10 cellular contexts compared by ENCODE assay signal in the genomic region with DNA sequence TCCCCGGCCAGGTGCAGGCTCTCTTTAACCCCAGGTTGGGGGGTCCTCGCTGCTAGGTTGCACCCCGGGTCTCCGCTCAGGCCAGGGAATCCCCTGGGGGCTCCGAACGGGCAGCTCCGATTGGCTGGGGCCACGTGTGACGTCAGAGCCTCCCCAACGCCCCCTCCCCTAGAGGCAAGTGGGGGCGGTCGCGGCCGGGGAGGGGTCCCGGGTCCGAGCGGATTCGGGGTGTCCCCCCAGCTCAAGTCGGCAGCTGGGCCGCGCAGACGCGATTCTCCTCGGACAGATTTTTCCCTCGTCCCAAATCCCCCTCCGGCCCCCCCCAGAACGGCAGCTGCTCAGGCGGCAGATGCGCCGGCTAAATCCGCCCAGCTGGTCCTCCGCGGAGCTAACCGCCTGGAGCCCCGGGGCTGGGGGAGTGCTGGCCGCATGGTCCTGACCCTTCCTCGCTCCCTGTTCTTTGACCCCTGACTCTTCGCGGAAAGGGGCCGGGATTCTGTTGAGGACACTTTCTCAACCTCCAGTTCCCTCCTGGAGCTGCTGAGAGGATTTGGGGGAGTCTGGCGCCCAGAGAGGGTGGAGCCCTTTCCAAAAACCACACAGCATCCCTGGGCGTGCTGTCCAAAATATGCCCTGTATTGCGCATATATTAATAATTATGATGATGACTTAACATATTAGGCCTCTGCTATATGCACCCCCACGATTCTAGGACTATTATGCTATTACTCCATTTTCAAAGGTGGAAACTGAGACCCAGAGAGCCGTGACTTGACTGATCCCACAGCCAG. TPM values are rescaled to one million over a fixed set of nuclear protein-coding genes. Genes with fewer than 3 reads are reported as not detected.
A peak's percentile ranks its signal among the peaks of the same experiment; 100 is the strongest.
DNase-seq lines count a peak whose midpoint lies in the region; ATAC-seq, FAIRE-seq and TF ChIP-seq lines count a peak whose summit lies in the region.
"Had no signal": no experiment of that assay in that cellular context is flagged by ENCODE, and none has a peak within 500 bp of the region (broad histone marks: within the 10 kb centered on the region; RNA-seq: fewer than 3 reads in every experiment).

No MANE protein-coding gene starts in this region.

- no peaks in the 10 kb centered on the region for H4K20me1 ChIP-seq in PC-9 (ENCODE audit: insufficient read depth)

- no TSS peak for BruUV-seq in PC-9 (replicated peaks; lab: Mats Ljungman, UMichigan)

- ATAC-seq in GM18858 (IDR thresholded peaks at IDR 0.05; ENCODE audit: unreplicated experiment): no peak

- POLR2A ChIA-PET in PC-9 (lab: Charles Lee; ENCODE audit: unreplicated experiment): no interaction called here

- no peak overlapping the region for H2AFZ ChIP-seq in PC-9

- H3K4me3 ChIP-seq in PC-9 (peak overlapping the region; percentile 31; the same call in 1 of the 2 replicates), skin epidermis (peak overlapping the region in 6 of 7 experiments; percentile 1 to 30 (median 12))

- no peak for FAIRE-seq in frontal cortex (lab: Jason Lieb, UNC)

- peak overlapping the region; percentile 64 for H3K4me2 ChIP-seq in PC-9

- H3K27ac ChIP-seq in PC-9 (no peak overlapping the region), skin epidermis (no peak overlapping the region)

- no peaks in the 10 kb centered on the region for H3K79me2 ChIP-seq in PC-9 (ENCODE audit: low read depth)

- peak; percentile 33 for DNase-seq in NCI-H1105 treated with DMSO at 0.1 percent for 48 hours (lab: John Stamatoyannopoulos, UW)
- no peak for DNase-seq in NCI-H1105 (lab: John Stamatoyannopoulos, UW)
- no peak for DNase-seq in PC-9
- peak; percentile 48 to 69 for DNase-seq in frontal cortex (ENCODE audit: low spot score in 2 of 2)
- DNase-seq in GM20000 (ENCODE audit: low spot score): no peak
- no peak for DNase-seq in NCI-H1694 (lab: John Stamatoyannopoulos, UW)
- DNase-seq: activated CD4-positive, alpha-beta T cell treated with anti-CD3 and anti-CD28 coated beads for 4 hours had no signal

- intact Hi-C loops in PC-9 (cut with micrococcal nuclease; ENCODE audit: unreplicated experiment): no loop called here

- H3F3A ChIP-seq in PC-9 (ENCODE audit: insufficient read depth, low read depth): peaks cover 8% of the 10 kb centered on the region; the same call in 1 of the 2 replicates

- no peaks in the 10 kb centered on the region for H3K9me3 ChIP-seq in PC-9 (ENCODE audit: insufficient read depth, low read depth)

- peaks cover 15% of the 10 kb centered on the region for H3K27me3 ChIP-seq in PC-9 (ENCODE audit: insufficient read depth, low read depth)

- no peaks in the 10 kb centered on the region for H3K9me2 ChIP-seq in PC-9 (ENCODE audit: insufficient read depth)

- no peaks in the 10 kb centered on the region for H3K4me1 ChIP-seq in PC-9 (replicated peaks; ENCODE audit: insufficient read depth)

- TF ChIP-seq CTCF in PC-9 (conservative IDR thresholded peaks at IDR 0.05): no peak
- no peak for TF ChIP-seq CTCF in GM20000 (IDR thresholded peaks at IDR 0.05; ENCODE audit: extremely low read depth, missing control alignments)

- CTCF ChIA-PET in PC-9 (lab: Charles Lee): no interaction called here

- no peaks in the 10 kb centered on the region for H3K36me3 ChIP-seq in PC-9 (ENCODE audit: low read depth)

RNA-seq across cellular contexts. Expression of gene SEMA6B, which starts 25.4 kb away (rescaled TPM):
- total RNA-seq in PC-9 (2021): 3.3 and 5.0 TPM in 2 replicates
- 33.0 TPM for total RNA-seq in frontal cortex

RNA-seq across cellular contexts. Expression of gene LRG1, which starts 45.0 kb away (rescaled TPM):
- 22.0 and 25.6 TPM in 2 replicates for total RNA-seq in PC-9 (2021)
- under 0.01 TPM for total RNA-seq in frontal cortex

RNA-seq across cellular contexts. Expression of gene PLIN5, which starts 49.8 kb away (rescaled TPM):
- total RNA-seq in PC-9 (2021) (4.3 and 4.4 TPM in 2 replicates), frontal cortex (0.82 TPM)
- total RNA-seq: A172 had no signal

RNA-seq across cellular contexts. Expression of gene TNFAIP8L1, which starts 54.5 kb away (rescaled TPM):
- total RNA-seq in PC-9 (2021) (17.8 and 18.6 TPM in 2 replicates), frontal cortex (4.5 TPM)

Comparison
In these comparisons a context has a peak if more than half of its experiments do, and no peak if none do; other contexts are left out.
1. DNase-seq: peak in NCI-H1105 treated with DMSO at 0.1 percent for 48 hours (single experiment) and frontal cortex (2 of 2); none in NCI-H1105 (single experiment), PC-9 (0 of 2), GM20000 (single experiment) and NCI-H1694 (single experiment).
2. RNA of gene LRG1, which starts 45.0 kb away (total RNA-seq): 22.0 to 25.6 TPM in PC-9; under 0.01 TPM in frontal cortex (single experiment); every median in the first group is over 10 times any median in the second.